In genomic region chr16:67429799-67430503, GRCh38 we compare ENCODE assay signal across 9 cellular contexts. TPM values are rescaled to one million over a fixed set of nuclear protein-coding genes. Genes with fewer than 3 reads are reported as not detected.
DNase-seq lines count a peak whose midpoint lies in the region; ATAC-seq and TF ChIP-seq lines count a peak whose summit lies in the region.
"Had no signal": no experiment of that assay in that cellular context is flagged by ENCODE, and none has a peak within 500 bp of the region (broad histone marks: within the 10 kb centered on the region; RNA-seq: fewer than 3 reads in every experiment).

No MANE protein-coding gene starts in this region.

- H3K4me3 ChIP-seq in astrocyte of the cerebellum (ENCODE audit: low read depth, low read length): peak overlapping the region; percentile 20
- peak overlapping the region in 1 of 2 experiments; percentile 67 for H3K4me3 ChIP-seq in mesenchymal stem cell (ENCODE audit: insufficient read depth in 1 of 2, low read depth in 1 of 2, low read length in 2 of 2)
- peak overlapping the region; percentile 29 to 53 (median 48) for H3K4me3 ChIP-seq in tibial nerve

- peak overlapping the region; percentile 43 for H3K9ac ChIP-seq in mesenchymal stem cell (ENCODE audit: low read length)

- no peaks in the 10 kb centered on the region for H3K36me3 Mint-ChIP-seq in activated CD4-positive, alpha-beta T cell treated with anti-CD3 and anti-CD28 coated beads, Interleukin-2, amount 10 ng/mL, durations not matched to agents 7 days and 5 days (ENCODE audit: low read depth)

- no peak overlapping the region for H2AK5ac ChIP-seq in mesenchymal stem cell (ENCODE audit: low read length, severe bottlenecking)

- no peaks in the 10 kb centered on the region for H3K9me3 ChIP-seq in mesenchymal stem cell (ENCODE audit: control insufficient read depth, low read length)
- no peaks in the 10 kb centered on the region for H3K9me3 ChIP-seq in tibial nerve

- H3K36me3 ChIP-seq in mesenchymal stem cell (ENCODE audit: control insufficient read depth in 1 of 2, insufficient read depth in 2 of 2, low read depth in 1 of 2, low read length in 2 of 2) (peaks cover 9 to 11% of the 10 kb centered on the region in 2 experiments), tibial nerve (no peaks in the 10 kb centered on the region)

- H4K8ac ChIP-seq in mesenchymal stem cell (ENCODE audit: low read length): no peak overlapping the region

- H2BK15ac ChIP-seq in mesenchymal stem cell (ENCODE audit: low read depth, poor library complexity, severe bottlenecking): peak overlapping the region; percentile 60

- H3K18ac ChIP-seq in mesenchymal stem cell (ENCODE audit: low read depth in 1 of 2, low read length in 2 of 2): no peak overlapping the region

- in situ Hi-C loops in astrocyte of the cerebellum (cut with HindIII; ENCODE audit: low sequenced_read_pairs): no loop called here

- H4K91ac ChIP-seq in mesenchymal stem cell (ENCODE audit: low read length): no peak overlapping the region

- TF ChIP-seq CTCF in astrocyte of the cerebellum (IDR thresholded peaks at IDR 0.05; ENCODE audit: low read depth, low read length, missing control alignments): no peak
- TF ChIP-seq CTCF in tibial nerve (IDR thresholded peaks at IDR 0.05): no peak

- H3K4me2 ChIP-seq in mesenchymal stem cell (ENCODE audit: low read length, poor library complexity, severe bottlenecking): peak overlapping the region; percentile 67

- H3K4me1 Mint-ChIP-seq in activated CD4-positive, alpha-beta T cell treated with anti-CD3 and anti-CD28 coated beads, Interleukin-2, amount 10 ng/mL, durations not matched to agents 7 days and 5 days: peaks cover 8% of the 10 kb centered on the region

- TF ChIP-seq POLR2A in tibial nerve (IDR thresholded peaks at IDR 0.05): no peak

- no peak for ATAC-seq in HG03139 (IDR thresholded peaks at IDR 0.05; ENCODE audit: unreplicated experiment)

- POLR2A ChIA-PET in activated CD4-positive, alpha-beta T cell treated with anti-CD3 and anti-CD28 coated beads, Interleukin-2, amount 10 ng/mL, durations not matched to agents 7 days and 5 days (lab: Charles Lee): no interaction called here

- no peak overlapping the region for H2BK12ac ChIP-seq in mesenchymal stem cell (ENCODE audit: low read length in 2 of 2)

- no peak overlapping the region for H3K14ac ChIP-seq in mesenchymal stem cell (ENCODE audit: low read length in 2 of 2)

- H3K27ac Mint-ChIP-seq in activated CD4-positive, alpha-beta T cell treated with anti-CD3 and anti-CD28 coated beads, Interleukin-2, amount 10 ng/mL, durations not matched to agents 7 days and 5 days: no peak overlapping the region

- TF ChIP-seq EP300 in tibial nerve (IDR thresholded peaks at IDR 0.05): no peak

- no peak overlapping the region for H3K4ac ChIP-seq in mesenchymal stem cell (ENCODE audit: low read depth in 1 of 2, low read length in 2 of 2)

- H2BK5ac ChIP-seq in mesenchymal stem cell (ENCODE audit: low read depth, low read length, poor library complexity, severe bottlenecking): no peak overlapping the region

- no peaks in the 10 kb centered on the region for H3K79me1 ChIP-seq in mesenchymal stem cell (replicated peaks; ENCODE audit: low read length, poor library complexity, severe bottlenecking)

- H3K9me3 Mint-ChIP-seq in activated CD4-positive, alpha-beta T cell treated with anti-CD3 and anti-CD28 coated beads, Interleukin-2, amount 10 ng/mL, durations not matched to agents 7 days and 5 days: no peaks in the 10 kb centered on the region

- H3K27me3 ChIP-seq in mesenchymal stem cell (ENCODE audit: control insufficient read depth in 1 of 2, insufficient read depth in 1 of 2, low read length in 2 of 2) (peaks cover 20 to 62% of the 10 kb centered on the region in 2 experiments), tibial nerve (peaks cover 0 to 10% of the 10 kb centered on the region in 2 donors)

- CTCF ChIA-PET in activated CD4-positive, alpha-beta T cell treated with anti-CD3 and anti-CD28 coated beads, Interleukin-2, amount 10 ng/mL, durations not matched to agents 7 days and 5 days (lab: Charles Lee): interaction anchor here (0.5 to 1.1 kb wide), 2 partner anchors 21 to 294 kb away, joined by 4 read pairs; no protein-coding TSS in a partner anchor

- H3K27ac ChIP-seq in mesenchymal stem cell (ENCODE audit: low read length, poor library complexity, severe bottlenecking) (no peak overlapping the region), tibial nerve (peak overlapping the region in 1 of 4 donors; percentile 73)

- no peak overlapping the region for H3K23ac ChIP-seq in mesenchymal stem cell (ENCODE audit: low read length in 2 of 2)

- peaks cover 18% of the 10 kb centered on the region for H3K4me1 ChIP-seq in mesenchymal stem cell (ENCODE audit: control insufficient read depth, insufficient read depth, low read depth, low read length)
- peaks cover 0 to 33% (median 12%) of the 10 kb centered on the region in 4 donors for H3K4me1 ChIP-seq in tibial nerve

- no peak overlapping the region for H2AFZ ChIP-seq in mesenchymal stem cell (ENCODE audit: low read depth, low read length)

- peak overlapping the region; percentile 69 for H3K4me3 Mint-ChIP-seq in activated CD4-positive, alpha-beta T cell treated with anti-CD3 and anti-CD28 coated beads, Interleukin-2, amount 10 ng/mL, durations not matched to agents 7 days and 5 days

- H3K27me3 Mint-ChIP-seq in activated CD4-positive, alpha-beta T cell treated with anti-CD3 and anti-CD28 coated beads, Interleukin-2, amount 10 ng/mL, durations not matched to agents 7 days and 5 days: peaks cover 45% of the 10 kb centered on the region

- no peak overlapping the region for H2BK120ac ChIP-seq in mesenchymal stem cell (ENCODE audit: low read depth, low read length)

- no peak for DNase-seq in activated CD4-positive, alpha-beta T cell treated with anti-CD3 and anti-CD28 coated beads, Interleukin-2, amount 10 ng/mL, durations not matched to agents 7 days and 5 days
- DNase-seq in activated CD4-positive, alpha-beta T cell treated with anti-CD3 and anti-CD28 coated beads for 1 hour: no peak
- DNase-seq in astrocyte of the cerebellum (ENCODE audit: low read depth) (no peak), mesenchymal stem cell (no peak), tibial nerve (ENCODE audit: low spot score in 2 of 2) (no peak), AG08395 (ENCODE audit: low spot score) (no peak), DMS114 treated with DMSO at 0.1 percent for 48 hours (lab: John Stamatoyannopoulos, UW; ENCODE audit: unreplicated experiment) (no peak)
- DNase-seq: NCI-H1048 had no signal

- 35% methylated on average over 12 of the region's 13 CpGs for WGBS in mesenchymal stem cell
- WGBS in tibial nerve, 2 donors: 48 to 53% methylated on average over 12 to 13 of the region's 13 CpGs

RNA-seq across cellular contexts. Expression of gene HSD11B2, which starts 1.0 kb away (rescaled TPM):
- not detected for total RNA-seq in activated CD4-positive, alpha-beta T cell treated with anti-CD3 and anti-CD28 coated beads, Interleukin-2, amount 10 ng/mL, durations not matched to agents 7 days and 5 days
- 0.08 TPM for polyA plus RNA-seq in mesenchymal stem cell (2013, experiment 1 of 2)
- polyA plus RNA-seq in mesenchymal stem cell (2013, experiment 2 of 2): not detected
- total RNA-seq in tibial nerve: 1 to 10 TPM in 1 of 4 donors, under 1 TPM in 2, not detected in 1; 0.20 to 2.9 (median 0.60) TPM

RNA-seq across cellular contexts. Expression of gene ZDHHC1, which starts 13.7 kb away (rescaled TPM):
- under 1 TPM; 0.22 to 0.29 TPM for total RNA-seq in activated CD4-positive, alpha-beta T cell treated with anti-CD3 and anti-CD28 coated beads, Interleukin-2, amount 10 ng/mL, durations not matched to agents 7 days and 5 days
- polyA plus RNA-seq in mesenchymal stem cell (2013, experiment 1 of 2): 6.6 TPM
- polyA plus RNA-seq in mesenchymal stem cell (2013, experiment 2 of 2): 6.1 TPM
- 10 to 100 TPM; 24.3 to 46.2 (median 32.8) TPM for total RNA-seq in tibial nerve

RNA-seq across cellular contexts. Expression of gene TPPP3, which starts 36.7 kb away (rescaled TPM):
- not detected for total RNA-seq in activated CD4-positive, alpha-beta T cell treated with anti-CD3 and anti-CD28 coated beads, Interleukin-2, amount 10 ng/mL, durations not matched to agents 7 days and 5 days
- 8.2 TPM for polyA plus RNA-seq in mesenchymal stem cell (2013, experiment 1 of 2)
- 7.4 TPM for polyA plus RNA-seq in mesenchymal stem cell (2013, experiment 2 of 2)
- 10 to 100 TPM in 2 of 4 donors, 1 to 10 TPM in 2; 5.7 to 13.6 (median 9.9) TPM for total RNA-seq in tibial nerve

RNA-seq across cellular contexts. Expression of gene ATP6V0D1, which starts 51.0 kb away (rescaled TPM):
- total RNA-seq in activated CD4-positive, alpha-beta T cell treated with anti-CD3 and anti-CD28 coated beads, Interleukin-2, amount 10 ng/mL, durations not matched to agents 7 days and 5 days: 10 to 100 TPM; 52.1 to 60.3 TPM
- polyA plus RNA-seq in mesenchymal stem cell (2013, experiment 1 of 2): 140 TPM
- polyA plus RNA-seq in mesenchymal stem cell (2013, experiment 2 of 2): 136 TPM
- 100 to 1,000 TPM in 1 of 4 donors, 10 to 100 TPM in 3; 55.1 to 113 (median 73.7) TPM for total RNA-seq in tibial nerve

RNA-seq across cellular contexts. Expression of gene AGRP, which starts 53.4 kb away (rescaled TPM):
- not detected for total RNA-seq in activated CD4-positive, alpha-beta T cell treated with anti-CD3 and anti-CD28 coated beads, Interleukin-2, amount 10 ng/mL, durations not matched to agents 7 days and 5 days
- polyA plus RNA-seq in mesenchymal stem cell (2013, experiment 1 of 2): not detected
- not detected for polyA plus RNA-seq in mesenchymal stem cell (2013, experiment 2 of 2)
- total RNA-seq in tibial nerve: not detected

Comparison
In these comparisons a context has a peak if more than half of its experiments do, and no peak if none do; other contexts are left out.
1. RNA of gene ZDHHC1, which starts 13.7 kb away (total RNA-seq): 24.3 to 46.2 TPM in tibial nerve; 0.22 to 0.29 TPM in activated CD4-positive, alpha-beta T cell treated with anti-CD3 and anti-CD28 coated beads, Interleukin-2, amount 10 ng/mL, durations not matched to agents 7 days and 5 days; every median in the first group is over 10 times any median in the second.
2. RNA of gene TPPP3, which starts 36.7 kb away (total RNA-seq): 5.7 to 13.6 TPM in tibial nerve; not detected in activated CD4-positive, alpha-beta T cell treated with anti-CD3 and anti-CD28 coated beads, Interleukin-2, amount 10 ng/mL, durations not matched to agents 7 days and 5 days; every median in the first group is over 4 times any median in the second.